ENCODE assay signal across 8 cellular contexts in genomic region chr1:21490774-21491482, GRCh38. TPM values are rescaled to one million over a fixed set of nuclear protein-coding genes. Genes with fewer than 3 reads are reported as not detected.
DNase-seq lines count a peak whose midpoint lies in the region; ATAC-seq and TF ChIP-seq lines count a peak whose summit lies in the region.

No MANE protein-coding gene starts in this region.

- TF ChIP-seq EP300 in stomach (IDR thresholded peaks at IDR 0.05), result no peak

- H3K23me2 ChIP-seq in H9 (ENCODE audit: insufficient read length, low read depth, low read length, poor library complexity, severe bottlenecking), result no peaks in the 10 kb centered on the region

- H3K4ac ChIP-seq in H9 (ENCODE audit: low read depth, low read length), result no peak overlapping the region

- peaks cover 10 to 23% of the 10 kb centered on the region in 2 experiments for H3K4me1 Mint-ChIP-seq in H9

- H3K79me1 ChIP-seq in H9 (ENCODE audit: insufficient read depth, low read depth, low read length, poor library complexity, severe bottlenecking), result no peaks in the 10 kb centered on the region

- H3K4me1 ChIP-seq in H9 (ENCODE audit: insufficient read depth, low read length) (no peaks in the 10 kb centered on the region), left ventricle myocardium inferior (peaks cover 16% of the 10 kb centered on the region), stomach (no peaks in the 10 kb centered on the region)

- H2BK20ac ChIP-seq in H9 (ENCODE audit: low read depth, low read length, poor library complexity, severe bottlenecking), result no peak overlapping the region

- H2BK12ac ChIP-seq in H9 (ENCODE audit: insufficient read length, low read depth, low read length), result no peak overlapping the region

- intact Hi-C loops in left ventricle myocardium inferior (cut with micrococcal nuclease), result no loop called here
- intact Hi-C loops in stomach (cut with DNase I; ENCODE audit: low total_unique reads), result no loop called here

- peaks cover 8% of the 10 kb centered on the region for H3K27me3 Mint-ChIP-seq in H9 (ENCODE audit: low read depth)

- no peak overlapping the region for H3K14ac ChIP-seq in H9 (ENCODE audit: insufficient read depth, low read length)

- no peak overlapping the region for H3K23ac ChIP-seq in H9 (ENCODE audit: insufficient read length, low read depth, low read length)

- H4K20me1 ChIP-seq in H9 (ENCODE audit: control insufficient read depth, insufficient read depth, insufficient read length), result no peaks in the 10 kb centered on the region

- H2BK5ac ChIP-seq in H9 (ENCODE audit: insufficient read length, low read length), result no peak overlapping the region

- ATAC-seq in GM21515 (IDR thresholded peaks at IDR 0.05; ENCODE audit: unreplicated experiment) (no peak), HG03196 (IDR thresholded peaks at IDR 0.05; ENCODE audit: unreplicated experiment) (no peak), GM18870 (IDR thresholded peaks at IDR 0.05; ENCODE audit: unreplicated experiment) (no peak)

- no peak overlapping the region for H4K91ac ChIP-seq in H9 (ENCODE audit: insufficient read length, low read depth, low read length)

- H4K8ac ChIP-seq in H9 (replicated peaks; ENCODE audit: insufficient read length, low read depth, low read length), result no peak overlapping the region

- no peak overlapping the region for H3K4me2 ChIP-seq in H9 (ENCODE audit: insufficient read depth, insufficient read length, low read length)

- in situ Hi-C loops in Caki2 (cut with HindIII; ENCODE audit: low pct_unique_long_range_greater_than_20kb, low sequenced_read_pairs), result no loop called here

- no peak overlapping the region for H2BK120ac ChIP-seq in H9 (ENCODE audit: low read depth, low read length, poor library complexity, severe bottlenecking)

- no peaks in the 10 kb centered on the region for H3K79me2 ChIP-seq in H9 (ENCODE audit: insufficient read depth, low read length)

- H2BK15ac ChIP-seq in H9 (ENCODE audit: low read depth, low read length), result no peak overlapping the region

- H3K4me3 ChIP-seq in WI38 (ENCODE audit: low read depth, low read length) (no peak overlapping the region), left ventricle myocardium inferior (no peak overlapping the region), stomach (no peak overlapping the region)

- no peak overlapping the region for H3K56ac ChIP-seq in H9 (ENCODE audit: insufficient read length, low read depth, low read length)

- H3K18ac ChIP-seq in H9 (ENCODE audit: insufficient read length, low read depth, low read length), result no peak overlapping the region

- H3K27me3 ChIP-seq in H9 (ENCODE audit: insufficient read depth, low read length) (peaks cover 2% of the 10 kb centered on the region; the same call in 1 of the 2 replicates), left ventricle myocardium inferior (ENCODE audit: low read depth) (peaks cover 34% of the 10 kb centered on the region), stomach (peaks cover 0 to 35% (median 0%) of the 10 kb centered on the region in 3 donors)

- no peaks in the 10 kb centered on the region for H3K9me3 ChIP-seq in H9 (ENCODE audit: control insufficient read depth, low read depth, low read length)
- H3K9me3 ChIP-seq in left ventricle myocardium inferior (replicated peaks), result no peaks in the 10 kb centered on the region
- no peaks in the 10 kb centered on the region for H3K9me3 ChIP-seq in stomach

- H3K36me3 Mint-ChIP-seq in H9 (ENCODE audit: insufficient read depth in 1 of 3, low read depth in 3 of 3), result peaks cover 0 to 14% (median 9%) of the 10 kb centered on the region in 3 experiments; a peak in 6 of 7 replicates

- peaks cover 8 to 22% of the 10 kb centered on the region in 2 experiments for H3K9me3 Mint-ChIP-seq in H9

- no peaks in the 10 kb centered on the region for H3K36me3 ChIP-seq in left ventricle myocardium inferior
- no peaks in the 10 kb centered on the region for H3K36me3 ChIP-seq in stomach

- TF ChIP-seq POLR2A in stomach (IDR thresholded peaks at IDR 0.05), result no peak

- H4K5ac ChIP-seq in H9 (ENCODE audit: insufficient read length, low read depth, low read length), result no peak overlapping the region

- H2AK5ac ChIP-seq in H9 (ENCODE audit: insufficient read length, low read length), result no peak overlapping the region

- H3K27ac Mint-ChIP-seq in H9, result no peak overlapping the region

- H2AFZ ChIP-seq in H9 (ENCODE audit: low read length), result no peak overlapping the region

- H3K27ac ChIP-seq in H9 (ENCODE audit: insufficient read length, low read depth, low read length), result no peak overlapping the region
- no peak overlapping the region for H3K27ac ChIP-seq in left ventricle myocardium inferior (replicated peaks)
- no peak overlapping the region for H3K27ac ChIP-seq in stomach

- no CpG with 5 or more reads among the region's 11 CpGs for WGBS in H9 (ENCODE audit: extremely low coverage, insufficient read length, low lambda C conversion rate)
- WGBS in stomach, 5 donors, result 71 to 88% (median 84%) methylated on average over 8 to 11 of the region's 11 CpGs

- H3K9ac ChIP-seq in H9 (ENCODE audit: extremely low read depth, insufficient read length, low read length), result no peak overlapping the region

- H3T11ph ChIP-seq in H9 (ENCODE audit: low read length), result no peak overlapping the region

- peak; percentile 59 for TF ChIP-seq CTCF in H9 (conservative IDR thresholded peaks at IDR 0.05)
- peak; percentile 75 for TF ChIP-seq CTCF in WI38 (IDR thresholded peaks at IDR 0.05; ENCODE audit: low read depth, low read length)
- TF ChIP-seq CTCF in left ventricle myocardium inferior (IDR thresholded peaks at IDR 0.05; ENCODE audit: borderline replicate concordance), result peak; percentile 40
- TF ChIP-seq CTCF in stomach (IDR thresholded peaks at IDR 0.05), result peak in 5 of 7 experiments; percentile 11 to 44 (median 16)

- DNase-seq in Caki2 (ENCODE audit: low read depth) (peak; percentile 16), H9 (peak; percentile 91), left ventricle myocardium inferior (no peak), stomach (no peak)

- no peak overlapping the region for H3K4me3 Mint-ChIP-seq in H9

RNA-seq across cellular contexts. Expression of gene ALPL, which starts 18.3 kb away (rescaled TPM):
- 0.14 and 1.9 TPM in 2 replicates for total RNA-seq in Caki2 (2014; rRNA removed; shearing (Covaris generic); ENCODE audit: low replicate concordance)
- total RNA-seq in H9 (2021) (84.8 and 92.9 TPM in 2 replicates), left ventricle myocardium inferior (10.2 TPM), stomach (10 to 100 TPM in 1 of 5 donors, 1 to 10 TPM in 2, not detected in 2; 2.9 to 12.0 (median 3.5) TPM)
- 10 to 100 TPM in 2 of 3 donors, 1 to 10 TPM in 1; 2.9 to 11.3 (median 10.5) TPM for polyA plus RNA-seq in stomach

RNA-seq across cellular contexts. Expression of gene NBPF3, which starts 51.0 kb away (rescaled TPM):
- total RNA-seq in Caki2 (2014; rRNA removed; shearing (Covaris generic); ENCODE audit: low replicate concordance), result 8.9 and 13.0 TPM in 2 replicates
- total RNA-seq in H9 (2021), result 15.8 and 16.2 TPM in 2 replicates
- 5.1 TPM for total RNA-seq in left ventricle myocardium inferior
- 10 to 100 TPM in 4 of 5 donors, 1 to 10 TPM in 1; 3.5 to 42.8 (median 14.8) TPM for total RNA-seq in stomach
- polyA plus RNA-seq in stomach, result 1 to 10 TPM; 1.1 to 6.1 (median 5.4) TPM

Comparison
In these comparisons a context has a peak if more than half of its experiments do, and no peak if none do; other contexts are left out.
1. DNase-seq: peak in Caki2 (single experiment) and H9 (single experiment); none in left ventricle myocardium inferior (single experiment) and stomach (single experiment).
2. CTCF ChIP-seq: peak in every context shown above with its lines; median percentile 75 in WI38; 59 in H9; 40 in left ventricle myocardium inferior; 16 in stomach.